Comparison of ENCODE assay signal across 17 cellular contexts in the genomic region with DNA sequence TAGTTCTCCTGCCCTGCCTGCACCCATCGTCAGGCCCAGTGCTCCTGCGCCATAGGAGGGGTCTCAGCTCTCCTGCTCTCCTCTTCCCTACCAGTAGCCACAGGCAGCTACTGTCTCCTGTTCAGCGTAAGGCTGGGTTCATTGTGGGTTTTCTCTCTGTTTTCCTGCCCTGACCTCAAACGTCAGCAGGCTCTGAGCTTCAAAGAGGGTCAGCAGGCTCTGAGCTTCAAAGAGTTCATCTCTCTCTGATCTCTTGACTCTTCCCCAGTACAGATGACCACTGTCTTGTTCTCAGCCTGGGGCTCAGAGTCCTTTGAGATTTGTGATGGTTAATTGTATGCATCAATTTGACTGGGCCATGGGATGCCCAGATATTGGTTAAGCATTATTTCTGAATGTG. TPM values are rescaled to one million over a fixed set of nuclear protein-coding genes. Genes with fewer than 3 reads are reported as not detected.
DNase-seq lines count a peak whose midpoint lies in the region; ATAC-seq, FAIRE-seq and TF ChIP-seq lines count a peak whose summit lies in the region.
"Had no signal": no experiment of that assay in that cellular context is flagged by ENCODE, and none has a peak within 500 bp of the region (broad histone marks: within the 10 kb centered on the region; RNA-seq: fewer than 3 reads in every experiment).

No MANE protein-coding gene starts in this region.

- peak overlapping the region in 1 of 3 experiments; percentile 31; a peak in 2 of 6 replicates for H3K4me3 ChIP-seq in HepG2 (replicated peaks in 1 of 3; ENCODE audit: insufficient read depth in 1 of 3, low read depth in 2 of 3, low read length in 3 of 3)
- H3K4me3 ChIP-seq in right lobe of liver: no peak overlapping the region
- H3K4me3 ChIP-seq in Loucy (ENCODE audit: low read length, poor library complexity, severe bottlenecking): peak overlapping the region; percentile 9
- no peak overlapping the region for H3K4me3 ChIP-seq in neuronal stem cell (ENCODE audit: low read length in 2 of 2)

- peak; percentile 98 for ATAC-seq in HepG2
- no peak for ATAC-seq in right lobe of liver
- ATAC-seq in WTC11: peak; percentile 24; the same call in 1 of the 2 replicates
- ATAC-seq: HCT116 had no signal

- H3K4me1 Mint-ChIP-seq in WTC11: peaks cover 5% of the 10 kb centered on the region

- H3K79me1 ChIP-seq in neuronal stem cell (ENCODE audit: low read depth, low read length): no peaks in the 10 kb centered on the region

- WGBS in HepG2 (ENCODE audit: low lambda C conversion rate): 4% methylated on average over 4 of the region's 4 CpGs
- 64% methylated on average over 2 of the region's 4 CpGs for WGBS in right lobe of liver (ENCODE audit: insufficient coverage, low coverage, low lambda C conversion rate, missing lambda C conversion rate)
- no CpG with 5 or more reads among the region's 4 CpGs for WGBS in neuronal stem cell (ENCODE audit: extremely low coverage in 2 of 2, insufficient read length in 2 of 2, insufficient replicate concordance in 1 of 2), 2 donors

- no peak overlapping the region for H2BK15ac ChIP-seq in neuronal stem cell (ENCODE audit: low read length)

- H3K9ac ChIP-seq in HepG2 (ENCODE audit: insufficient read depth, low read depth, low read length) (peak overlapping the region; percentile 66), Loucy (ENCODE audit: low read depth, low read length, poor library complexity, severe bottlenecking) (peak overlapping the region; percentile 28), neuronal stem cell (ENCODE audit: low read depth, low read length, poor library complexity) (no peak overlapping the region)

- H2BK12ac ChIP-seq in neuronal stem cell (ENCODE audit: low read length): no peak overlapping the region

- no peaks in the 10 kb centered on the region for H3K27me3 ChIP-seq in HepG2 (ENCODE audit: control insufficient read depth in 1 of 2, insufficient read depth in 2 of 2, low read length in 2 of 2)
- no peaks in the 10 kb centered on the region for H3K27me3 ChIP-seq in right lobe of liver
- H3K27me3 ChIP-seq in Loucy (ENCODE audit: insufficient read depth, low read length, poor library complexity, severe bottlenecking): no peaks in the 10 kb centered on the region
- no peaks in the 10 kb centered on the region for H3K27me3 ChIP-seq in neuronal stem cell (ENCODE audit: control insufficient read depth in 3 of 3, insufficient read depth in 3 of 3, low read depth in 1 of 3, low read length in 3 of 3)

- no peak for TF ChIP-seq CTCF in HepG2 (CRISPR knock-in tag; IDR thresholded peaks at IDR 0.05)
- TF ChIP-seq CTCF in right lobe of liver (IDR thresholded peaks at IDR 0.05): no peak
- TF ChIP-seq CTCF in Loucy (conservative IDR thresholded peaks at IDR 0.05; ENCODE audit: low read length): no peak
- TF ChIP-seq CTCF in WTC11 (IDR thresholded peaks at IDR 0.05): no peak

- H3K79me2 ChIP-seq in HepG2 (ENCODE audit: insufficient read depth, low read length) (peaks cover 6% of the 10 kb centered on the region), Loucy (ENCODE audit: insufficient read depth, low read length) (no peaks in the 10 kb centered on the region)

- H2BK120ac ChIP-seq in neuronal stem cell (ENCODE audit: low read depth, low read length): no peak overlapping the region

- H3K36me3 Mint-ChIP-seq in WTC11: no peaks in the 10 kb centered on the region
- H3K36me3 Mint-ChIP-seq: CD14-positive monocyte, IgD-negative memory B cell had no signal

- no peaks in the 10 kb centered on the region for H3K27me3 Mint-ChIP-seq in WTC11 (ENCODE audit: low read depth)

- no peak overlapping the region for H2AFZ ChIP-seq in HepG2 (ENCODE audit: low read length)
- no peak overlapping the region for H2AFZ ChIP-seq in Loucy (ENCODE audit: low read length)
- H2AFZ ChIP-seq in neuronal stem cell (ENCODE audit: low read length): no peak overlapping the region

- no peak overlapping the region for H3K23ac ChIP-seq in neuronal stem cell (ENCODE audit: low read depth, low read length, poor library complexity)

- H3K9me3 Mint-ChIP-seq in WTC11: no peaks in the 10 kb centered on the region
- H3K9me3 Mint-ChIP-seq: CD8-positive, alpha-beta memory T cell; IgD-negative memory B cell had no signal

- no peak overlapping the region for H3K4me3 Mint-ChIP-seq in WTC11
- H3K4me3 Mint-ChIP-seq: CD14-positive monocyte; CD8-positive, alpha-beta memory T cell; IgD-negative memory B cell had no signal

- H3K9me3 ChIP-seq in HepG2 (ENCODE audit: low read length) (no peaks in the 10 kb centered on the region), right lobe of liver (no peaks in the 10 kb centered on the region), Loucy (ENCODE audit: insufficient read depth, low read depth, low read length) (no peaks in the 10 kb centered on the region), neuronal stem cell (replicated peaks in 1 of 2; ENCODE audit: control insufficient read depth in 2 of 2, insufficient read depth in 1 of 2, low read depth in 1 of 2, low read length in 2 of 2) (no peaks in the 10 kb centered on the region)

- peak; percentile 60 to 77; a peak in 3 of 4 replicates for TF ChIP-seq POLR2A in HepG2 (IDR thresholded peaks at IDR 0.05; ENCODE audit: insufficient read depth in 1 of 2, low read depth in 2 of 2, low read length in 2 of 2)
- TF ChIP-seq POLR2A in right lobe of liver (IDR thresholded peaks at IDR 0.05): no peak

- H3K4ac ChIP-seq in neuronal stem cell (ENCODE audit: low read length): no peak overlapping the region

- in situ Hi-C loops in HepG2 (cut with HindIII; ENCODE audit: extremely low pct_ligation_motif_present, low pct_unique_long_range_greater_than_20kb): no loop called here

- H4K8ac ChIP-seq in neuronal stem cell (ENCODE audit: low read depth, low read length): no peak overlapping the region

- DNase-seq in HepG2 (ENCODE audit: low spot score) (peak; percentile 97), right lobe of liver (no peak), WTC11 (ENCODE audit: low spot score) (no peak), neuronal stem cell (ENCODE audit: low spot score) (no peak), dedifferentiated amniotic fluid mesenchymal stem cell (ENCODE audit: extremely low spot score) (no peak), CD1c-positive myeloid dendritic cell (ENCODE audit: extremely low spot score) (no peak), NOMO-1 treated with dmso at 0.1 percent for 144 hours (lab: John Stamatoyannopoulos, UW; ENCODE audit: unreplicated experiment) (no peak)
- DNase-seq: CD8-positive, alpha-beta memory T cell; DMS53 had no signal

- no peak overlapping the region for H3K27ac Mint-ChIP-seq in WTC11
- H3K27ac Mint-ChIP-seq: CD8-positive, alpha-beta memory T cell; IgD-negative memory B cell had no signal

- intact Hi-C loops in HepG2 (cut with micrococcal nuclease; ENCODE audit: unreplicated experiment): loop anchor here (1.0 to 5.0 kb wide), 3 partner anchors 17 to 57 kb away; a partner anchor contains a TSS
- intact Hi-C loops in right lobe of liver (cut with DNase I): no loop called here

- FAIRE-seq in HepG2 (lab: Jason Lieb, UNC): peak; percentile 87
- FAIRE-seq: A204.1, H54 had no signal

- no peak overlapping the region for H4K91ac ChIP-seq in neuronal stem cell (ENCODE audit: low read depth, low read length, poor library complexity)

- H3K4me1 ChIP-seq in HepG2 (ENCODE audit: insufficient read depth, low read length) (peaks cover 72% of the 10 kb centered on the region), right lobe of liver (peaks cover 0 to 12% (median 2%) of the 10 kb centered on the region in 4 donors), Loucy (ENCODE audit: insufficient read depth, low read length, poor library complexity, severe bottlenecking) (peaks cover 63% of the 10 kb centered on the region), neuronal stem cell (ENCODE audit: control insufficient read depth in 2 of 2, insufficient read depth in 1 of 2, low read depth in 1 of 2, low read length in 2 of 2) (peaks cover 0 to 9% of the 10 kb centered on the region in 2 donors)

- H2BK5ac ChIP-seq in neuronal stem cell (ENCODE audit: low read length): no peak overlapping the region

- peak overlapping the region; percentile 62 for H3K4me2 ChIP-seq in HepG2 (ENCODE audit: low read depth, low read length)
- peak overlapping the region; percentile 38 for H3K4me2 ChIP-seq in Loucy (ENCODE audit: low read depth, low read length, poor library complexity, severe bottlenecking)
- H3K4me2 ChIP-seq in neuronal stem cell (ENCODE audit: insufficient read depth, low read length, poor library complexity, severe bottlenecking): no peak overlapping the region

- H3F3A ChIP-seq in Loucy (ENCODE audit: low read depth): 0 out of 2 replicates have a peak, but pooled peaks cover 3% of the 10 kb centered on the region

- no peaks in the 10 kb centered on the region for H3K36me3 ChIP-seq in HepG2 (replicated peaks in 1 of 2; ENCODE audit: control insufficient read depth in 1 of 2, insufficient read depth in 2 of 2, low read length in 2 of 2)
- H3K36me3 ChIP-seq in right lobe of liver: no peaks in the 10 kb centered on the region
- no peaks in the 10 kb centered on the region for H3K36me3 ChIP-seq in Loucy (ENCODE audit: insufficient read depth, low read length)
- H3K36me3 ChIP-seq in neuronal stem cell (replicated peaks in 1 of 2; ENCODE audit: control insufficient read depth in 2 of 2, insufficient read depth in 2 of 2, low read length in 2 of 2): no peaks in the 10 kb centered on the region

- no peaks in the 10 kb centered on the region for H4K20me1 ChIP-seq in HepG2 (ENCODE audit: insufficient read depth, low read length)
- no peaks in the 10 kb centered on the region for H4K20me1 ChIP-seq in Loucy (ENCODE audit: insufficient read depth, low read length, poor library complexity, severe bottlenecking)

- no peak for TF ChIP-seq RAD21 in HepG2 (CRISPR knock-in tag; IDR thresholded peaks at IDR 0.05)

- CTCF ChIA-PET in HepG2 (lab: Yijun Ruan, JAX; ENCODE audit: low intra/inter-chr PET ratio, low total read pairs): no interaction called here
- CTCF ChIA-PET in WTC11 (lab: Charles Lee): interaction anchor here (1.1 kb wide), 1 partner anchor 17 kb away, joined by 5 read pairs; no protein-coding TSS in a partner anchor

- H3K14ac ChIP-seq in neuronal stem cell (ENCODE audit: low read length): peak overlapping the region; percentile 56

- BruUV-seq in HepG2 (replicated peaks; lab: Mats Ljungman, UMichigan): no TSS peak

- H3K27ac ChIP-seq in HepG2 (ENCODE audit: extremely low read length, insufficient read depth, low read length) (peak overlapping the region; percentile 88), right lobe of liver (no peak overlapping the region), neuronal stem cell (replicated peaks; ENCODE audit: low read length) (no peak overlapping the region)

- H3K18ac ChIP-seq in neuronal stem cell (ENCODE audit: low read length): no peak overlapping the region

- H2AK5ac ChIP-seq in neuronal stem cell (ENCODE audit: low read depth, low read length): no peak overlapping the region

- POLR2A ChIA-PET in HepG2 (lab: Yijun Ruan, JAX): interaction anchor here (0.9 to 1.1 kb wide), 2 partner anchors 9 to 33 kb away, joined by 3 to 7 read pairs; no protein-coding TSS in a partner anchor
- POLR2A ChIA-PET in WTC11 (lab: Charles Lee): no interaction called here

- TF ChIP-seq EP300 in HepG2 (IDR thresholded peaks at IDR 0.05; ENCODE audit: low read depth in 2 of 2, low read length in 2 of 2) (peak; percentile 80 to 95), HepG2 (CRISPR knock-in tag; IDR thresholded peaks at IDR 0.05; ENCODE audit: borderline replicate concordance) (peak; percentile 84)

- no peaks in the 10 kb centered on the region for H3K9me2 ChIP-seq in Loucy (replicated peaks; ENCODE audit: low read depth, low read length)

RNA-seq across cellular contexts. Expression of a gene that starts 4.6 kb away (rescaled TPM):
- total RNA-seq in HepG2 (2016; rRNA removed; fragmentation: Illumina TruSeq; extraction: Trizol) (94.9 and 140 TPM in 2 replicates), right lobe of liver (100 to 1,000 TPM; 342 to 693 (median 554) TPM), WTC11 (2021) (0.21 to 0.33 TPM in 2 of 3 replicates, not detected in the other)
- total RNA-seq in HepG2 (2016; cell fraction: cytosol; rRNA removed; fragmentation: Illumina TruSeq; extraction: Trizol; ENCODE audit: low read depth): 21.4 and 24.4 TPM in 2 replicates
- total RNA-seq in HepG2 (2016; cell fraction: insoluble cytoplasmic fraction; rRNA removed; fragmentation: Illumina TruSeq; extraction: Trizol): 83.3 and 138 TPM in 2 replicates
- 39.7 and 47.6 TPM in 2 replicates for total RNA-seq in HepG2 (2016; cell fraction: membrane; rRNA removed; fragmentation: Illumina TruSeq; extraction: Trizol)
- 117 and 140 TPM in 2 replicates for total RNA-seq in HepG2 (2016; cell fraction: nucleus; rRNA removed; fragmentation: Illumina TruSeq; extraction: Trizol)
- 81.9 and 125 TPM in 2 replicates for polyA plus RNA-seq in HepG2 (2011; rRNA removed)
- polyA plus RNA-seq in HepG2 (2011; cell fraction: cytosol; rRNA removed): 60.5 and 82.0 TPM in 2 replicates
- polyA plus RNA-seq in HepG2 (2011; cell fraction: nucleus; rRNA removed): 35.1 and 37.2 TPM in 2 replicates
- 75.4 and 132 TPM in 2 replicates for polyA plus RNA-seq in HepG2 (2012)
- polyA plus RNA-seq in HepG2 (2016; cell fraction: cytosol; fragmentation: Illumina TruSeq; extraction: Trizol; ENCODE audit: low read depth): 17.6 and 19.3 TPM in 2 replicates
- 78.1 and 84.4 TPM in 2 replicates for polyA plus RNA-seq in HepG2 (2016; cell fraction: insoluble cytoplasmic fraction; fragmentation: Illumina TruSeq; extraction: Trizol; ENCODE audit: low read depth)
- polyA plus RNA-seq in HepG2 (2016; cell fraction: membrane; fragmentation: Illumina TruSeq; extraction: Trizol; ENCODE audit: low read depth): 31.9 and 36.1 TPM in 2 replicates
- 154 and 161 TPM in 2 replicates for polyA plus RNA-seq in HepG2 (2016; cell fraction: nucleus; fragmentation: Illumina TruSeq; extraction: Trizol; ENCODE audit: insufficient read depth, low read depth)
- 53.0 TPM in 1 of 2 replicates, not detected in the other for polyA minus RNA-seq in HepG2 (2011; rRNA and poly(A)+ RNA removed; ENCODE audit: low replicate concordance)
- polyA minus RNA-seq in HepG2 (2011; cell fraction: cytosol; rRNA and poly(A)+ RNA removed): 58.8 and 59.0 TPM in 2 replicates
- 70.9 and 76.8 TPM in 2 replicates for polyA minus RNA-seq in HepG2 (2011; cell fraction: nucleus; rRNA and poly(A)+ RNA removed)
- polyA plus RNA-seq in neuronal stem cell (2013, experiment 1 of 2): not detected
- not detected for polyA plus RNA-seq in neuronal stem cell (2013, experiment 2 of 2)
- total RNA-seq: CD8-positive, alpha-beta memory T cell; HT-29 had no signal
- polyA plus RNA-seq: BJ; CD8-positive, alpha-beta memory T cell had no signal

RNA-seq across cellular contexts. Expression of a gene that starts 56.9 kb away (rescaled TPM):
- total RNA-seq in HepG2 (2016; rRNA removed; fragmentation: Illumina TruSeq; extraction: Trizol) (23.5 and 30.4 TPM in 2 replicates), right lobe of liver (10 to 100 TPM; 20.3 to 52.8 (median 50.3) TPM), WTC11 (2021) (49.7 to 56.9 TPM (median 54.2 TPM) in 3 replicates)
- total RNA-seq in HepG2 (2016; cell fraction: cytosol; rRNA removed; fragmentation: Illumina TruSeq; extraction: Trizol; ENCODE audit: low read depth): 40.4 and 43.0 TPM in 2 replicates
- 23.3 and 26.1 TPM in 2 replicates for total RNA-seq in HepG2 (2016; cell fraction: insoluble cytoplasmic fraction; rRNA removed; fragmentation: Illumina TruSeq; extraction: Trizol)
- total RNA-seq in HepG2 (2016; cell fraction: membrane; rRNA removed; fragmentation: Illumina TruSeq; extraction: Trizol): 27.6 and 36.6 TPM in 2 replicates
- total RNA-seq in HepG2 (2016; cell fraction: nucleus; rRNA removed; fragmentation: Illumina TruSeq; extraction: Trizol): 41.5 and 45.5 TPM in 2 replicates
- 2.7 and 3.1 TPM in 2 replicates for polyA plus RNA-seq in HepG2 (2011; rRNA removed)
- polyA plus RNA-seq in HepG2 (2011; cell fraction: cytosol; rRNA removed): 1.2 and 2.2 TPM in 2 replicates
- polyA plus RNA-seq in HepG2 (2011; cell fraction: nucleus; rRNA removed): 7.9 and 8.7 TPM in 2 replicates
- 13.9 and 16.3 TPM in 2 replicates for polyA plus RNA-seq in HepG2 (2012)
- polyA plus RNA-seq in HepG2 (2016; cell fraction: cytosol; fragmentation: Illumina TruSeq; extraction: Trizol; ENCODE audit: low read depth): 0.78 and 0.80 TPM in 2 replicates
- 23.6 and 23.9 TPM in 2 replicates for polyA plus RNA-seq in HepG2 (2016; cell fraction: insoluble cytoplasmic fraction; fragmentation: Illumina TruSeq; extraction: Trizol; ENCODE audit: low read depth)
- 2.9 and 3.0 TPM in 2 replicates for polyA plus RNA-seq in HepG2 (2016; cell fraction: membrane; fragmentation: Illumina TruSeq; extraction: Trizol; ENCODE audit: low read depth)
- 55.1 and 56.8 TPM in 2 replicates for polyA plus RNA-seq in HepG2 (2016; cell fraction: nucleus; fragmentation: Illumina TruSeq; extraction: Trizol; ENCODE audit: insufficient read depth, low read depth)
- 6.3 and 6.5 TPM in 2 replicates for polyA minus RNA-seq in HepG2 (2011; rRNA and poly(A)+ RNA removed; ENCODE audit: low replicate concordance)
- 5.9 and 8.8 TPM in 2 replicates for polyA minus RNA-seq in HepG2 (2011; cell fraction: cytosol; rRNA and poly(A)+ RNA removed)
- polyA minus RNA-seq in HepG2 (2011; cell fraction: nucleus; rRNA and poly(A)+ RNA removed): 26.0 and 28.6 TPM in 2 replicates
- polyA plus RNA-seq in neuronal stem cell (2013, experiment 1 of 2): 49.0 TPM
- polyA plus RNA-seq in neuronal stem cell (2013, experiment 2 of 2): 47.0 TPM

Comparison
In these comparisons a context has a peak if more than half of its experiments do, and no peak if none do; other contexts are left out.
1. ATAC-seq: peak in HepG2 (single experiment) and WTC11 (single experiment); none in right lobe of liver (0 of 4).
2. RNA of a gene that starts 4.6 kb away (total RNA-seq): 342 to 693 TPM in right lobe of liver and 21.4 to 140 TPM in HepG2; 0.21 to 0.33 TPM in WTC11; every median in the first group is over 10 times any median in the second.